Comparison of ENCODE assay signal across 8 cellular contexts in genomic region chr12:65822732-65823480, GRCh38. TPM values are rescaled to one million over a fixed set of nuclear protein-coding genes. Genes with fewer than 3 reads are reported as not detected.
DNase-seq lines count a peak whose midpoint lies in the region; ATAC-seq and TF ChIP-seq lines count a peak whose summit lies in the region.

No MANE protein-coding gene starts in this region.

- no peak for ATAC-seq in naive thymus-derived CD8-positive, alpha-beta T cell
- no peak for ATAC-seq in HG03469 (IDR thresholded peaks at IDR 0.05; ENCODE audit: unreplicated experiment)
- no peak for ATAC-seq in GM18858 (IDR thresholded peaks at IDR 0.05; ENCODE audit: unreplicated experiment)
- ATAC-seq in GM18517 (IDR thresholded peaks at IDR 0.05; ENCODE audit: unreplicated experiment): no peak

- H3K9me3 Mint-ChIP-seq in naive thymus-derived CD8-positive, alpha-beta T cell: peaks cover 0 to 5% (median 0%) of the 10 kb centered on the region in 9 donors

- POLR2A ChIA-PET in naive thymus-derived CD8-positive, alpha-beta T cell (lab: Charles Lee): no interaction called here

- peaks cover 3 to 100% (median 68%) of the 10 kb centered on the region in 45 donors for H3K27me3 ChIP-seq in dorsolateral prefrontal cortex

- DNase-seq in GF-D8 (lab: John Stamatoyannopoulos, UW): peak; percentile 82
- peak; percentile 41 for DNase-seq in NCI-H510A treated with DMSO at 0.1 percent for 48 hours (lab: John Stamatoyannopoulos, UW)
- DNase-seq in dorsolateral prefrontal cortex: no peak
- DNase-seq in naive thymus-derived CD8-positive, alpha-beta T cell: no peak
- no peak for DNase-seq in RPMI8226

- H3K36me3 Mint-ChIP-seq in naive thymus-derived CD8-positive, alpha-beta T cell: peaks cover 0 to 6% (median 4%) of the 10 kb centered on the region in 3 donors

- peak overlapping the region; percentile 44 to 80 (median 60) for H3K4me3 Mint-ChIP-seq in naive thymus-derived CD8-positive, alpha-beta T cell

- H3K27me3 Mint-ChIP-seq in naive thymus-derived CD8-positive, alpha-beta T cell: peaks cover 20 to 80% (median 55%) of the 10 kb centered on the region in 5 donors

- intact Hi-C loops in dorsolateral prefrontal cortex (cut with DNase I): no loop called here

- peak overlapping the region in 46 of 59 donors; percentile 4 to 75 (median 58) for H3K4me3 ChIP-seq in dorsolateral prefrontal cortex

- no peak for TF ChIP-seq CTCF in dorsolateral prefrontal cortex (IDR thresholded peaks at IDR 0.05 in 54 of 56, conservative IDR thresholded peaks at IDR 0.05 in 2 of 56; ENCODE audit: low read depth in 1 of 56, partially characterized antibody in 56 of 56)

- peaks cover 12 to 33% (median 23%) of the 10 kb centered on the region in 4 donors for H3K4me1 Mint-ChIP-seq in naive thymus-derived CD8-positive, alpha-beta T cell

- no peak overlapping the region for H3K27ac ChIP-seq in dorsolateral prefrontal cortex

- H3K27ac Mint-ChIP-seq in naive thymus-derived CD8-positive, alpha-beta T cell: no peak overlapping the region

RNA-seq across cellular contexts. Expression of gene HMGA2, which starts 1.4 kb away (rescaled TPM):
- total RNA-seq in dorsolateral prefrontal cortex: 1 to 10 TPM in 3 of 120 experiments, under 1 TPM in 43, not detected in 74; 0.04 to 1.4 (median 0.31) TPM
- total RNA-seq in naive thymus-derived CD8-positive, alpha-beta T cell: not detected
- polyA plus RNA-seq in naive thymus-derived CD8-positive, alpha-beta T cell: not detected

Comparison
In these comparisons a context has a peak if more than half of its experiments do, and no peak if none do; other contexts are left out.
1. DNase-seq: peak in GF-D8 (single experiment) and NCI-H510A treated with DMSO at 0.1 percent for 48 hours (single experiment); none in dorsolateral prefrontal cortex (0 of 10), naive thymus-derived CD8-positive, alpha-beta T cell (0 of 10) and RPMI8226 (single experiment).